In genomic region chr13:81874681-81875661, GRCh38 we compare ENCODE assay signal across 18 cellular contexts.
DNase-seq lines count a peak whose midpoint lies in the region; FAIRE-seq and TF ChIP-seq lines count a peak whose summit lies in the region.
"Had no signal": no experiment of that assay in that cellular context is flagged by ENCODE, and none has a peak within 500 bp of the region (broad histone marks: within the 10 kb centered on the region; RNA-seq: fewer than 3 reads in every experiment).

No MANE protein-coding gene starts in this region.

- H3K9ac ChIP-seq in HUES48 (ENCODE audit: low read depth, low read length): peak overlapping the region; percentile 52

- peaks cover 46% of the 10 kb centered on the region for H3K4me1 ChIP-seq in HUES48 (ENCODE audit: control insufficient read depth, insufficient read depth, low read length)
- H3K4me1 ChIP-seq: colonic mucosa, gastroesophageal sphincter, prostate gland, upper lobe of right lung had no signal

- peak overlapping the region; percentile 53 for H3K4me3 ChIP-seq in HUES48 (ENCODE audit: low read depth, low read length)
- no peak overlapping the region for H3K4me3 ChIP-seq in bronchial epithelial cell (ENCODE audit: low read depth, low read length)
- H3K4me3 ChIP-seq: colonic mucosa, gastroesophageal sphincter, prostate gland, upper lobe of right lung had no signal

- intact Hi-C loops in posterior cingulate gyrus (cut with DNase I): no loop called here

- peak overlapping the region; percentile 95 for H3K27ac ChIP-seq in HUES48 (ENCODE audit: low read depth, low read length)
- H3K27ac ChIP-seq: colonic mucosa, gastroesophageal sphincter, prostate gland, upper lobe of right lung had no signal

- peak; percentile 1 for DNase-seq in Caki2 (ENCODE audit: low read depth)
- peak; percentile 38 for DNase-seq in bronchial epithelial cell (ENCODE audit: low read depth)
- DNase-seq in iPS-NIHi7 (ENCODE audit: extremely low spot score): peak; percentile 78
- no peak for DNase-seq in posterior cingulate gyrus
- DNase-seq in NCI-H2107 (lab: John Stamatoyannopoulos, UW): no peak
- DNase-seq in GM19238 (ENCODE audit: insufficient read length, low spot score): no peak
- DNase-seq in NCI-H2196 (lab: John Stamatoyannopoulos, UW; ENCODE audit: unreplicated experiment): no peak
- DNase-seq: colonic mucosa; DMS 273 treated with DMSO at 0.1 percent for 48 hours; effector memory CD8-positive, alpha-beta T cell; Kasumi-1; NCI-H1048; NCI-H2081 treated with DMSO at 0.1 percent for 48 hours; NCI-H510A treated with DMSO at 0.1 percent for 48 hours; upper lobe of right lung had no signal

- no peaks in the 10 kb centered on the region for H3K9me3 ChIP-seq in HUES48 (ENCODE audit: control insufficient read depth, insufficient read depth, low read length)
- H3K9me3 ChIP-seq: colonic mucosa, gastroesophageal sphincter, prostate gland, upper lobe of right lung had no signal

- in situ Hi-C loops in Caki2 (cut with HindIII; ENCODE audit: low pct_unique_long_range_greater_than_20kb, low sequenced_read_pairs): no loop called here

- FAIRE-seq in bronchial epithelial cell (lab: Jason Lieb, UNC): no peak

- no peaks in the 10 kb centered on the region for H3K27me3 ChIP-seq in HUES48 (ENCODE audit: control insufficient read depth, insufficient read depth, low read length)
- no peaks in the 10 kb centered on the region for H3K27me3 ChIP-seq in bronchial epithelial cell (ENCODE audit: control insufficient read depth, insufficient read depth, low read length)
- H3K27me3 ChIP-seq: colonic mucosa, gastroesophageal sphincter, upper lobe of right lung had no signal

- TF ChIP-seq CTCF in bronchial epithelial cell (IDR thresholded peaks at IDR 0.05; ENCODE audit: insufficient read depth, low read length, severe bottlenecking): no peak

- no peaks in the 10 kb centered on the region for H3K36me3 ChIP-seq in HUES48 (ENCODE audit: control insufficient read depth, insufficient read depth, low read length)
- no peaks in the 10 kb centered on the region for H3K36me3 ChIP-seq in bronchial epithelial cell (ENCODE audit: control insufficient read depth, insufficient read depth, low read length)
- H3K36me3 ChIP-seq: colonic mucosa, gastroesophageal sphincter, prostate gland, upper lobe of right lung had no signal

Comparison
In these comparisons a context has a peak if more than half of its experiments do, and no peak if none do; other contexts are left out.
1. DNase-seq: peak in Caki2 (single experiment), bronchial epithelial cell (single experiment) and iPS-NIHi7 (single experiment); none in posterior cingulate gyrus (0 of 10), NCI-H2107 (single experiment), GM19238 (single experiment) and NCI-H2196 (single experiment).